ENCODE assay signal across 1 cellular context in genomic region chr20:32289299-32289660, GRCh38.
TF ChIP-seq lines count a peak whose summit lies in the region.
"Not testable (repeated sequence)": the region's sequence is repeated elsewhere in the genome, so short reads cannot be mapped to it uniquely, and the experiment has no call there.

No MANE protein-coding gene starts in this region.

TF ChIP-seq in HepG2, 621 proteins besides CTCF, POLR2A, EP300 and RAD21 (continued from another document and continues in another):
- TF ChIP-seq ZBTB40 (IDR thresholded peaks at IDR 0.05): 0 out of 2 replicates have a peak, but pooled peaks have one; percentile 2
- TF ChIP-seq ZBTB40 (CRISPR knock-in tag; IDR thresholded peaks at IDR 0.05): not testable (repeated sequence)
- peak; percentile 39 for TF ChIP-seq ZFY (CRISPR knock-in tag; IDR thresholded peaks at IDR 0.05)
- TF ChIP-seq KLF12 (CRISPR knock-in tag; IDR thresholded peaks at IDR 0.05; ENCODE audit: borderline replicate concordance): peak; percentile 47
- 0 out of 2 replicates have a peak, but pooled peaks have one; percentile 69 for TF ChIP-seq ZNF704 (CRISPR knock-in tag; IDR thresholded peaks at IDR 0.05; ENCODE audit: borderline replicate concordance)
- TF ChIP-seq ZNF543 (CRISPR knock-in tag; IDR thresholded peaks at IDR 0.05): 0 out of 2 replicates have a peak, but pooled peaks have one; percentile 9
- TF ChIP-seq ZNF317 (CRISPR knock-in tag; IDR thresholded peaks at IDR 0.05): peak; percentile 79
- TF ChIP-seq ZKSCAN8 (CRISPR knock-in tag; IDR thresholded peaks at IDR 0.05; ENCODE audit: borderline replicate concordance): 0 out of 2 replicates have a peak, but pooled peaks have one; percentile 37
- peak; percentile 34; the same call in 1 of the 2 replicates for TF ChIP-seq ZNF777 (CRISPR knock-in tag; IDR thresholded peaks at IDR 0.05)
- TF ChIP-seq SALL2 (CRISPR knock-in tag; IDR thresholded peaks at IDR 0.05): 0 out of 2 replicates have a peak, but pooled peaks have one; percentile 54
- TF ChIP-seq ZBTB2 (CRISPR knock-in tag; IDR thresholded peaks at IDR 0.05; ENCODE audit: low read depth): peak; percentile 10; the same call in 1 of the 2 replicates
- 0 out of 2 replicates have a peak, but pooled peaks have one; percentile 11 for TF ChIP-seq CAMTA2 (CRISPR knock-in tag; IDR thresholded peaks at IDR 0.05; ENCODE audit: borderline replicate concordance)
- 0 out of 2 replicates have a peak, but pooled peaks have one; percentile 44 for TF ChIP-seq ZMYM4 (CRISPR knock-in tag; IDR thresholded peaks at IDR 0.05)
- peak; percentile 38; the same call in 1 of the 2 replicates for TF ChIP-seq ZFP1 (CRISPR knock-in tag; IDR thresholded peaks at IDR 0.05)
- 0 out of 2 replicates have a peak, but pooled peaks have one; percentile 43 for TF ChIP-seq YEATS4 (CRISPR knock-in tag; IDR thresholded peaks at IDR 0.05; ENCODE audit: borderline replicate concordance)
- peak; percentile 100 for TF ChIP-seq ADNP (CRISPR knock-in tag; IDR thresholded peaks at IDR 0.05)
- TF ChIP-seq ZSCAN20 (CRISPR knock-in tag; IDR thresholded peaks at IDR 0.05; ENCODE audit: borderline replicate concordance): 0 out of 2 replicates have a peak, but pooled peaks have one; percentile 46
- peak; percentile 93 for TF ChIP-seq ZNF644 (CRISPR knock-in tag; IDR thresholded peaks at IDR 0.05; ENCODE audit: low read depth)
- peak; percentile 99 for TF ChIP-seq ZNF460 (CRISPR knock-in tag; IDR thresholded peaks at IDR 0.05; ENCODE audit: borderline replicate concordance)
- peak; percentile 77 for TF ChIP-seq ZNF710 (CRISPR knock-in tag; IDR thresholded peaks at IDR 0.05; ENCODE audit: borderline replicate concordance)
- TF ChIP-seq ZBTB10 (CRISPR knock-in tag; IDR thresholded peaks at IDR 0.05; ENCODE audit: borderline replicate concordance): peak; percentile 77; the same call in 1 of the 2 replicates
- TF ChIP-seq YY1 (IDR thresholded peaks at IDR 0.05; ENCODE audit: insufficient read depth, insufficient replicate concordance, low read depth, low read length): peak; percentile 3
- TF ChIP-seq HOXA3 (CRISPR knock-in tag; IDR thresholded peaks at IDR 0.05): peak; percentile 17
- 0 out of 2 replicates have a peak, but pooled peaks have one; percentile 32 for TF ChIP-seq ZNF513 (CRISPR knock-in tag; conservative IDR thresholded peaks at IDR 0.05)
- peak; percentile 78; the same call in 1 of the 2 replicates for TF ChIP-seq ZNF142 (CRISPR knock-in tag; IDR thresholded peaks at IDR 0.05)
- peak; percentile 72; the same call in 1 of the 2 replicates for TF ChIP-seq POGZ (CRISPR knock-in tag; IDR thresholded peaks at IDR 0.05)
- TF ChIP-seq ZNF431 (CRISPR knock-in tag; IDR thresholded peaks at IDR 0.05; ENCODE audit: borderline replicate concordance, low read depth): 0 out of 2 replicates have a peak, but pooled peaks have one; percentile 1
- peak; percentile 84 for TF ChIP-seq RFXAP (CRISPR knock-in tag; IDR thresholded peaks at IDR 0.05; ENCODE audit: borderline replicate concordance)
- 0 out of 2 replicates have a peak, but pooled peaks have one; percentile 35 for TF ChIP-seq ZNF263 (CRISPR knock-in tag; IDR thresholded peaks at IDR 0.05)
